9 cellular contexts compared by ENCODE assay signal in the genomic region with DNA sequence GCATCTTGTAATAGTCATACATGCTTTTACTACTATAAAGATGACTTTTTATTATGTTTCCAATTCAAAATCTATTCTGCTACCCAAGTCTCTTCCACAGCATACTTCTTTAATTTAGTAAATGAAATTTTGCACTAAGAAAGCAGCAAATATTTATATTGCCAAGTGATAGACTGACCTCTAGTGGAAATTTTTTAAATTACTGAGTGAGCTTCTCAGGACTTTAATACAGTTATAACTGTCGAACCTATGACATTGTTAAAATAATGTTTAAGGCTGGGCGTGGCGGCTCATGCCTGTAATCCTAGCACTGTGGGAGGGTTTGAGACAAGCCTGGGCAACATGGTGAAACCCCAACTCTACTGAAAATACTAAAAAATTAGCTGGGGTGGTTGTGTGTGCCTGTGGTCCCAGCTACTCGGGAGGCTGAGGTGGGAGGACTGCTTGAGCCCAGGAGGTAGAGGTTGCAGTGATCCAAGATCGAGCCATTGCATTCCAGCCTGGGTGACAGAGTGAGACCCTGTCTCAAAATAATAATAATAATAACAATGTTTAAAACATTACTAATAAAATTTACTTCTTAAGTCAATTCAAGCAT. TPM values are rescaled to one million over a fixed set of nuclear protein-coding genes. Genes with fewer than 3 reads are reported as not detected.
DNase-seq lines count a peak whose midpoint lies in the region; ATAC-seq, FAIRE-seq and TF ChIP-seq lines count a peak whose summit lies in the region.
"Had no signal": no experiment of that assay in that cellular context is flagged by ENCODE, and none has a peak within 500 bp of the region (broad histone marks: within the 10 kb centered on the region; RNA-seq: fewer than 3 reads in every experiment).

No MANE protein-coding gene starts in this region.

- no peak for TF ChIP-seq POLR2A in endothelial cell of umbilical vein (IDR thresholded peaks at IDR 0.05; ENCODE audit: low read depth, low read length)

- no peak for FAIRE-seq in endothelial cell of umbilical vein (lab: Jason Lieb, UNC)

- H3K79me2 ChIP-seq in OCI-LY7 (ENCODE audit: insufficient read depth, low read depth, low read length) (no peaks in the 10 kb centered on the region), endothelial cell of umbilical vein (ENCODE audit: control insufficient read depth, insufficient read depth, low read length) (no peaks in the 10 kb centered on the region)

- H3K9me3 Mint-ChIP-seq in nephron progenitor cell: peaks cover 9% of the 10 kb centered on the region

- no peak overlapping the region for H3K4me3 Mint-ChIP-seq in nephron progenitor cell
- H3K4me3 Mint-ChIP-seq: CD8-positive, alpha-beta memory T cell had no signal

- H3K4me1 ChIP-seq in OCI-LY7 (ENCODE audit: insufficient read depth, low read length, poor library complexity, severe bottlenecking) (no peaks in the 10 kb centered on the region), endothelial cell of umbilical vein (ENCODE audit: control insufficient read depth, extremely low read depth, insufficient read depth, low read length) (peaks cover 3% of the 10 kb centered on the region)

- dilution Hi-C loops in endothelial cell of umbilical vein (cut with MboI; ENCODE audit: extremely low pct_ligation_motif_present, low sequenced_read_pairs): no loop called here

- H4K20me1 ChIP-seq in OCI-LY7 (ENCODE audit: insufficient read depth, low read length): no peaks in the 10 kb centered on the region
- no peaks in the 10 kb centered on the region for H4K20me1 ChIP-seq in endothelial cell of umbilical vein (replicated peaks; ENCODE audit: control insufficient read depth, extremely low read depth, insufficient read depth, low read length)

- no peak overlapping the region for H3K27ac Mint-ChIP-seq in nephron progenitor cell
- H3K27ac Mint-ChIP-seq: CD8-positive, alpha-beta memory T cell had no signal

- H3K27ac ChIP-seq in OCI-LY7 (ENCODE audit: low read depth, low read length, poor library complexity, severe bottlenecking) (no peak overlapping the region), endothelial cell of umbilical vein (ENCODE audit: insufficient read depth, low read depth, low read length) (no peak overlapping the region)

- peaks cover 9% of the 10 kb centered on the region for H3K36me3 Mint-ChIP-seq in nephron progenitor cell (ENCODE audit: low read depth)
- H3K36me3 Mint-ChIP-seq: CD8-positive, alpha-beta memory T cell had no signal

- H3K4me1 Mint-ChIP-seq in nephron progenitor cell: peaks cover 14% of the 10 kb centered on the region
- H3K4me1 Mint-ChIP-seq: CD8-positive, alpha-beta memory T cell had no signal

- no TSS peak for BruUV-seq in OCI-LY7 (replicated peaks; lab: Mats Ljungman, UMichigan)
- BruUV-seq in endothelial cell of umbilical vein (replicated peaks; lab: Mats Ljungman, UMichigan): no TSS peak

- peak; percentile 51 for DNase-seq in NCI-H2107 treated with DMSO at 0.1 percent for 48 hours (lab: John Stamatoyannopoulos, UW; ENCODE audit: unreplicated experiment)
- no peak for DNase-seq in NCI-H2107 (lab: John Stamatoyannopoulos, UW)
- DNase-seq in HS-27A (ENCODE audit: low read depth): peak; percentile 40
- DNase-seq in OCI-LY7 (ENCODE audit: low spot score): peak; percentile 52
- DNase-seq in endothelial cell of umbilical vein (ENCODE audit: low read depth, low spot score): peak; percentile 50
- DNase-seq in nephron progenitor cell: peak; percentile 16

- H3K4me2 ChIP-seq in OCI-LY7 (ENCODE audit: low read length) (no peak overlapping the region), endothelial cell of umbilical vein (ENCODE audit: insufficient read depth, low read length) (no peak overlapping the region)

- peak; percentile 87 for TF ChIP-seq CTCF in OCI-LY7 (conservative IDR thresholded peaks at IDR 0.05; ENCODE audit: low read length)
- TF ChIP-seq CTCF in endothelial cell of umbilical vein (IDR thresholded peaks at IDR 0.05; ENCODE audit: extremely low read depth in 1 of 2, insufficient read depth in 1 of 2, low read depth in 1 of 2, low read length in 2 of 2): peak; percentile 19 to 28
- peak; percentile 70 for TF ChIP-seq CTCF in nephron progenitor cell (IDR thresholded peaks at IDR 0.05)

- no peaks in the 10 kb centered on the region for H3K9me1 ChIP-seq in endothelial cell of umbilical vein (replicated peaks; ENCODE audit: control insufficient read depth, extremely low read depth, insufficient read depth, low read length)

- no peak for ATAC-seq in HG02884 (IDR thresholded peaks at IDR 0.05; ENCODE audit: unreplicated experiment)
- ATAC-seq in HG03378 (IDR thresholded peaks at IDR 0.05; ENCODE audit: unreplicated experiment): no peak

- H3K36me3 ChIP-seq in OCI-LY7 (ENCODE audit: insufficient read depth, low read length) (no peaks in the 10 kb centered on the region), endothelial cell of umbilical vein (ENCODE audit: control insufficient read depth in 2 of 2, extremely low read depth in 1 of 2, insufficient read depth in 2 of 2, low read length in 2 of 2) (no peaks in the 10 kb centered on the region)

- H3K4me3 ChIP-seq in OCI-LY7 (ENCODE audit: low read depth, low read length, poor library complexity, severe bottlenecking) (no peak overlapping the region), endothelial cell of umbilical vein (replicated peaks in 1 of 3; ENCODE audit: insufficient read depth in 1 of 3, low read depth in 1 of 3, low read length in 3 of 3) (no peak overlapping the region)

- no peak overlapping the region for H3K9ac ChIP-seq in endothelial cell of umbilical vein (replicated peaks; ENCODE audit: extremely low read depth, insufficient read depth, low read length)

- H3K27me3 ChIP-seq in endothelial cell of umbilical vein (ENCODE audit: control insufficient read depth in 2 of 2, insufficient read depth in 2 of 2, low read length in 2 of 2): peaks cover 6 to 7% of the 10 kb centered on the region in 2 experiments

- intact Hi-C loops in OCI-LY7 (cut with micrococcal nuclease; ENCODE audit: unreplicated experiment) (loop anchor here (2.0 to 10.0 kb wide), 3 partner anchors 232 to 372 kb away; no protein-coding TSS in a partner anchor), endothelial cell of umbilical vein (cut with micrococcal nuclease) (loop anchor here (1.0 to 2.0 kb wide), 6 partner anchors 228 to 560 kb away; no protein-coding TSS in a partner anchor)

- no peaks in the 10 kb centered on the region for H3K27me3 Mint-ChIP-seq in nephron progenitor cell (ENCODE audit: low read depth, poor library complexity)

- POLR2A ChIA-PET in OCI-LY7 (lab: Charles Lee): interaction anchor here (0.7 kb wide), 1 partner anchor 456 kb away, joined by 3 read pairs; no protein-coding TSS in a partner anchor
- POLR2A ChIA-PET in endothelial cell of umbilical vein (lab: Charles Lee): no interaction called here

- H3K9me3 ChIP-seq in OCI-LY7 (ENCODE audit: low read length) (no peaks in the 10 kb centered on the region), endothelial cell of umbilical vein (replicated peaks; ENCODE audit: control insufficient read depth, insufficient read depth, low read length) (no peaks in the 10 kb centered on the region)

- CTCF ChIA-PET in OCI-LY7 (lab: Charles Lee; ENCODE audit: unreplicated experiment): no interaction called here
- CTCF ChIA-PET in endothelial cell of umbilical vein (lab: Charles Lee): interaction anchor here (0.6 to 3.5 kb wide), 51 partner anchors 10 to 940 kb away, joined by 3 to 52 read pairs (median 4); a partner anchor contains a TSS

- H2AFZ ChIP-seq in OCI-LY7 (ENCODE audit: low read length) (no peak overlapping the region), endothelial cell of umbilical vein (ENCODE audit: low read depth, low read length) (no peak overlapping the region)

- H3K9me2 ChIP-seq in OCI-LY7 (ENCODE audit: insufficient read depth, low read length): no peaks in the 10 kb centered on the region

TF ChIP-seq in endothelial cell of umbilical vein, 7 proteins besides CTCF, POLR2A, EP300 and RAD21:
- TF ChIP-seq MYC (IDR thresholded peaks at IDR 0.05; ENCODE audit: low read depth, low read length) (no peak), EZH2 (IDR thresholded peaks at IDR 0.05; ENCODE audit: borderline replicate concordance, low read depth, low read length, severe bottlenecking) (no peak), JUN (IDR thresholded peaks at IDR 0.05; ENCODE audit: borderline replicate concordance, insufficient read depth, insufficient read length, low read depth) (no peak), GATA2 (IDR thresholded peaks at IDR 0.05; ENCODE audit: insufficient read depth, insufficient read length, low read depth, low read length) (no peak), FOS (IDR thresholded peaks at IDR 0.05; ENCODE audit: borderline replicate concordance, insufficient read depth, low read length) (no peak), POLR2AphosphoS5 (IDR thresholded peaks at IDR 0.05; ENCODE audit: insufficient read depth, low read depth, low read length) (no peak)
- TF ChIP-seq, protein P1, sequence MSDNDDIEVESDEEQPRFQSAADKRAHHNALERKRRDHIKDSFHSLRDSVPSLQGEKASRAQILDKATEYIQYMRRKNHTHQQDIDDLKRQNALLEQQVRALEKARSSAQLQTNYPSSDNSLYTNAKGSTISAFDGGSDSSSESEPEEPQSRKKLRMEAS (IDR thresholded peaks at IDR 0.05; ENCODE audit: insufficient read depth, insufficient read length): no peak

RNA-seq across cellular contexts. Expression of a gene that starts 27.3 kb away (rescaled TPM):
- total RNA-seq in OCI-LY7 (2014; rRNA removed; shearing (Covaris generic)): 0.73 TPM in 1 of 2 replicates, not detected in the other
- total RNA-seq in OCI-LY7 (2022) (not detected in 2 replicates), endothelial cell of umbilical vein (1.6 and 3.4 TPM in 2 replicates)
- 0.63 and 1.1 TPM in 2 replicates for polyA plus RNA-seq in endothelial cell of umbilical vein
- polyA plus RNA-seq in endothelial cell of umbilical vein (2011; cell fraction: cytosol; rRNA removed): 1.2 TPM in 2 replicates
- polyA plus RNA-seq in endothelial cell of umbilical vein (2011; cell fraction: nucleus; rRNA removed): 5.0 and 5.1 TPM in 2 replicates
- polyA plus RNA-seq in endothelial cell of umbilical vein (2012): 0.21 and 0.50 TPM in 2 replicates
- 0.63 and 0.70 TPM in 2 replicates for polyA minus RNA-seq in endothelial cell of umbilical vein
- 2.2 TPM for polyA minus RNA-seq in endothelial cell of umbilical vein (2011; cell fraction: cytosol; rRNA and poly(A)+ RNA removed)
- polyA minus RNA-seq in endothelial cell of umbilical vein (2011; cell fraction: nucleus; rRNA and poly(A)+ RNA removed): 1.7 and 2.4 TPM in 2 replicates

Comparison
In these comparisons a context has a peak if more than half of its experiments do, and no peak if none do; other contexts are left out.
1. CTCF ChIP-seq: peak in every context shown above with its lines; median percentile 87 in OCI-LY7; 70 in nephron progenitor cell; 24 in endothelial cell of umbilical vein.